27 cellular contexts compared by ENCODE assay signal in the genomic region with DNA sequence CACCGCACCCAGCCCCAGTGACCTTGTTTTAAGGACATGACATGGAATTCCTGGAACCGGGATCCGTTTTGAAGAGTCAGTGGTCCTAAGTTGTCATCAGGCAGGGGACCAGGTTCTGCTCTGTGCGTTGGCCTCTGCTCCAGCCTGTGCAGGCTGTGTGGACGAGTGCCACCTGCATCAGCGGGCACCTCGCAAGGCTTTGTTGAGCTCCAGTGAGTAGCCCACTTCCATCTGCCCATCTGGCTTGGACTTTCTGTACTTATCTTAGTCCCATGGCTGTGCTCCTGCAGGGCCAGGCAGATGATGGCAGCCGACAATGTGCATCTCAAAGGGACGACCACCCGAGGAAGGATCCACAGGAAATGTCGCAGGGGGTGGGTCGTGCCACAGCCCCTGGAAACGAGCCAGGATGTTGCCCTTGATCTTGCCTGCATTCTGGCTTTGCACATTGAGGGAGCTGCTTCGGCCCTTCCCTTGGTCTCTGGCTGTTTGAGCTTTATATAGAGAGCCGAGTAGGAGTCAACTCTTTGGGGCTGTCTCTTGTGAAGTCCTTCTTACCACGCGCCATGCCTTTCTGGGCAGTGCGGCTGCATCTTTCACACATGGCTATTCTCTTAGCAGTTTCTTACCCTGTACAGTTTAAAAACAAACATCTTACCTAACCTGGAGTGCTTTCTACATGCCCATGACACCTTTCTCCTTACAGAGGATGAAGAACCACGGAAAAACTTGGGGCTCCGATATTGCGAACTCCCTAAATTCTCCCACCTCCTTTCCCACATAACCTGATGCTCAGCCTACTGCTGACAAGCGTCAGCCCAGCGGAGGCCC. TPM values are rescaled to one million over a fixed set of nuclear protein-coding genes. Genes with fewer than 3 reads are reported as not detected.
DNase-seq lines count a peak whose midpoint lies in the region; ATAC-seq and TF ChIP-seq lines count a peak whose summit lies in the region.
"Had no signal": no experiment of that assay in that cellular context is flagged by ENCODE, and none has a peak within 500 bp of the region (broad histone marks: within the 10 kb centered on the region; RNA-seq: fewer than 3 reads in every experiment).

No MANE protein-coding gene starts in this region.

- H3K27ac Mint-ChIP-seq in CD8-positive, alpha-beta memory T cell, result peak overlapping the region in 1 of 8 donors; percentile 88

- no peaks in the 10 kb centered on the region for H3K36me3 ChIP-seq in cardiac muscle cell
- H3K36me3 ChIP-seq in CD8-positive, alpha-beta memory T cell (ENCODE audit: insufficient read depth, low read length), result no peaks in the 10 kb centered on the region
- H3K36me3 ChIP-seq in lower lobe of right lung, result no peaks in the 10 kb centered on the region
- H3K36me3 ChIP-seq: BE2C had no signal

- no peaks in the 10 kb centered on the region for H3K27me3 Mint-ChIP-seq in CD8-positive, alpha-beta memory T cell
- H3K27me3 Mint-ChIP-seq: CD4-positive, alpha-beta memory T cell had no signal

- H3K9me3 ChIP-seq in cardiac muscle cell (ENCODE audit: low read depth), result no peaks in the 10 kb centered on the region
- H3K9me3 ChIP-seq in CD8-positive, alpha-beta memory T cell (ENCODE audit: low read length), result no peaks in the 10 kb centered on the region
- H3K9me3 ChIP-seq in lower lobe of right lung, result no peaks in the 10 kb centered on the region
- H3K9me3 ChIP-seq: BE2C, SK-N-SH had no signal

- no peak for TF ChIP-seq CTCF in cardiac muscle cell (IDR thresholded peaks at IDR 0.05; ENCODE audit: low read depth, low read length)
- TF ChIP-seq CTCF in lower lobe of right lung (IDR thresholded peaks at IDR 0.05), result no peak

- H3K4me3 Mint-ChIP-seq in CD8-positive, alpha-beta memory T cell, result no peak overlapping the region
- H3K4me3 Mint-ChIP-seq: CD4-positive, alpha-beta memory T cell had no signal

- POLR2A ChIA-PET in CD8-positive, alpha-beta memory T cell (lab: Charles Lee), result interaction anchor here (1.0 kb wide), 1 partner anchor 18 kb away, joined by 4 read pairs; a partner anchor contains a TSS

- H3K4me1 ChIP-seq in cardiac muscle cell (ENCODE audit: low read depth), result peaks cover 29% of the 10 kb centered on the region
- peaks cover 4% of the 10 kb centered on the region for H3K4me1 ChIP-seq in CD8-positive, alpha-beta memory T cell (ENCODE audit: insufficient read depth, low read length)
- peaks cover 25% of the 10 kb centered on the region for H3K4me1 ChIP-seq in lower lobe of right lung

- H3K27me3 ChIP-seq in cardiac muscle cell (no peaks in the 10 kb centered on the region), lower lobe of right lung (ENCODE audit: low read depth) (no peaks in the 10 kb centered on the region)
- H3K27me3 ChIP-seq in CD8-positive, alpha-beta memory T cell (ENCODE audit: insufficient read depth, low read length, poor library complexity, severe bottlenecking), result no peaks in the 10 kb centered on the region
- H3K27me3 ChIP-seq: BE2C had no signal

- H3K27ac ChIP-seq in cardiac muscle cell (peak overlapping the region; percentile 91), lower lobe of right lung (no peak overlapping the region)
- peak overlapping the region; percentile 94 for H3K27ac ChIP-seq in CD8-positive, alpha-beta memory T cell (ENCODE audit: low read depth, low read length)
- H3K27ac ChIP-seq: HL-60, RWPE1 had no signal

- H3K4me3 ChIP-seq in cardiac muscle cell (no peak overlapping the region), lower lobe of right lung (no peak overlapping the region)
- H3K4me3 ChIP-seq in CD8-positive, alpha-beta memory T cell (ENCODE audit: low read length), result no peak overlapping the region

- H3K9me3 Mint-ChIP-seq in CD8-positive, alpha-beta memory T cell, result no peaks in the 10 kb centered on the region

- H3K36me3 Mint-ChIP-seq in CD8-positive, alpha-beta memory T cell, result peaks cover 0 to 14% (median 14%) of the 10 kb centered on the region in 3 donors

- CTCF ChIA-PET in CD8-positive, alpha-beta memory T cell (lab: Charles Lee), result interaction anchor here (1.2 kb wide), 1 partner anchor 10 kb away, joined by 5 read pairs; no protein-coding TSS in a partner anchor

- intact Hi-C loops in left ventricle myocardium superior (cut with micrococcal nuclease) (no loop called here), lower lobe of right lung (cut with DNase I) (no loop called here)

- no peak for DNase-seq in cardiac muscle cell (ENCODE audit: low read depth in 1 of 2, low spot score in 1 of 2)
- no peak for DNase-seq in left ventricle myocardium superior
- peak in 1 of 5 donors; percentile 6 for DNase-seq in CD8-positive, alpha-beta memory T cell
- DNase-seq in lower lobe of right lung, result peak; percentile 25
- DNase-seq in SHP77 (lab: John Stamatoyannopoulos, UW), result no peak
- no peak for DNase-seq in NOMO-1 treated with dmso at 0.1 percent for 144 hours (lab: John Stamatoyannopoulos, UW; ENCODE audit: unreplicated experiment)
- no peak for DNase-seq in GM03348 (ENCODE audit: low spot score)
- DNase-seq: 8988T; ACHN; BE2C; Calu3; CD4-positive, alpha-beta memory T cell; DMS79 treated with DMSO at 0.1 percent for 48 hours; Karpas-422; NCI-H1092; NCI-H1436; NCI-H187; NCI-H2081 treated with DMSO at 0.1 percent for 48 hours; NCI-H2171; NCI-H226; NCI-H510A; NCI-H69; SK-N-SH had no signal

- ATAC-seq in left ventricle myocardium superior, result no peak
- no peak for ATAC-seq in lower lobe of right lung
- ATAC-seq: HCT116, Panc1 had no signal

- peaks cover 6 to 18% (median 16%) of the 10 kb centered on the region in 3 donors for H3K4me1 Mint-ChIP-seq in CD8-positive, alpha-beta memory T cell

RNA-seq across cellular contexts. Expression of a gene that starts 18.3 kb away (rescaled TPM):
- total RNA-seq in cardiac muscle cell (23.4 and 24.6 TPM in 2 replicates), left ventricle myocardium superior (9.5 TPM), lower lobe of right lung (31.1 TPM)
- polyA plus RNA-seq in cardiac muscle cell, result 12.8 and 29.1 TPM in 2 replicates
- total RNA-seq in CD8-positive, alpha-beta memory T cell, result 10 to 100 TPM; 13.2 to 13.5 TPM
- polyA plus RNA-seq in CD8-positive, alpha-beta memory T cell, result 7.2 TPM

RNA-seq across cellular contexts. Expression of a gene that starts 34.5 kb away (rescaled TPM):
- total RNA-seq in cardiac muscle cell (65.0 and 70.1 TPM in 2 replicates), left ventricle myocardium superior (37.1 TPM), lower lobe of right lung (77.9 TPM)
- 57.8 and 71.6 TPM in 2 replicates for polyA plus RNA-seq in cardiac muscle cell
- 10 to 100 TPM; 31.6 to 32.6 TPM for total RNA-seq in CD8-positive, alpha-beta memory T cell
- 45.7 TPM for polyA plus RNA-seq in CD8-positive, alpha-beta memory T cell
